In the genomic region with DNA sequence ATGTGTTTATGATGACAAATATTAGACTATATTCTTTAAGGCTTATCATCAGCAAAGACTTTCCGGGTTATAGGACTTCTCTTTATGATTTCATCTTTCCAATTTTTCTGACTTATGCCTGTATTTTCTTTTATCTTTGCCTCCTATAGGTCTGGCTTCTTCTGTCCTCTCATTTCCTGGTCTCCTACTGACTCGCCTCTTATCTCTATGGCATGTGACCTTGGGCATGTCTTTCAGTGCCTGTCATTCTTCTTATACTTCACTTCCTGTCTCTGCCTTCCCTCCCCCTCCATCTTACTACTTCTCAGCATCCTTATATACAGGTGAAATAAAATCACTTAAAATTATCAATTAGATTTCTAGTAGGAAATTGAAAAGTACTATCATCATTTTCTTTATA, we compare ENCODE assay signal across 15 cellular contexts.
"Had no signal": no experiment of that assay in that cellular context is flagged by ENCODE, and none has a peak within 500 bp of the region (broad histone marks: within the 10 kb centered on the region; RNA-seq: fewer than 3 reads in every experiment).

No MANE protein-coding gene starts in this region.

- H3K27ac ChIP-seq: prostate gland, skin epidermis, tibial nerve, vagina, VCaP had no signal

- FAIRE-seq: colon, endometrium had no signal

- H3K9me3 ChIP-seq: prostate gland, tibial nerve, vagina had no signal

- H3K36me3 ChIP-seq: prostate gland, tibial nerve, vagina had no signal

- H3K4me3 ChIP-seq: prostate gland, skin epidermis, tibial nerve, vagina had no signal

- H3K4me1 ChIP-seq: prostate gland, tibial nerve, vagina had no signal

- DNase-seq: activated CD4-positive, alpha-beta T cell treated with anti-CD3 and anti-CD28 coated beads, Interleukin-2, amount 50 U/mL, for 48 hours; activated CD8-positive, alpha-beta memory T cell treated with anti-CD3 and anti-CD28 coated beads, Interleukin-2, amount 10 ng/mL, durations not matched to agents 7 days and 5 days; activated naive CD4-positive, alpha-beta T cell treated with anti-CD3 and anti-CD28 coated beads, Interleukin-2, amount 10 ng/mL, durations not matched to agents 7 days and 5 days; activated T-cell treated with anti-CD3 and anti-CD28 coated beads, Interleukin-2, amount 50 U/mL, for 1 hour; right cardiac atrium; stimulated activated CD4-positive, alpha-beta T cell treated with anti-CD3 and anti-CD28 coated beads, Interleukin-15, amount 100 ng/mL, for 24 hours; stimulated activated CD4-positive, alpha-beta T cell treated with anti-CD3 and anti-CD28 coated beads, Interleukin-4, amount 100 ng/mL, for 24 hours; stimulated activated naive CD4-positive, alpha-beta T cell had no signal

- H3K27me3 ChIP-seq: tibial nerve, vagina had no signal
